Comparison of ENCODE assay signal across 30 cellular contexts in genomic region chr3:196175116-196175625, GRCh38. TPM values are rescaled to one million over a fixed set of nuclear protein-coding genes. Genes with fewer than 3 reads are reported as not detected.
"Had no signal": no experiment of that assay in that cellular context is flagged by ENCODE, and none has a peak within 500 bp of the region (broad histone marks: within the 10 kb centered on the region; RNA-seq: fewer than 3 reads in every experiment).

No MANE protein-coding gene starts in this region.

- DNase-seq: activated B cell treated with CpG ODN at 0.5 μM for 24 hours; activated CD8-positive, alpha-beta memory T cell treated with anti-CD3 and anti-CD28 coated beads, Interleukin-2, amount 50 U/mL, for 48 hours; activated CD8-positive, alpha-beta T cell treated with anti-CD3 and anti-CD28 coated beads for 36 hours; activated effector memory CD4-positive, alpha-beta T cell treated with Interleukin-2 at 50 U/mL for 16 hours; activated naive CD4-positive, alpha-beta T cell; activated T-cell treated with anti-CD3 and anti-CD28 coated beads, Interleukin-2, amount 50 U/mL, for 1 hour; body of pancreas; central memory CD4-positive, alpha-beta T cell; MG63; NCI-H1092 treated with DMSO at 0.1 percent for 48 hours; NCI-H1417 treated with DMSO at 0.1 percent for 48 hours; NCI-H1694; NCI-H2029 treated with DMSO at 0.1 percent for 48 hours; NCI-H510A treated with DMSO at 0.1 percent for 48 hours; NCI-H69; NK-92 treated with Interleukin-12 subunit alpha and Interleukin-12 subunit beta, amount 100 ng/mL, for 24 hours; OCI-M1; Peyer's patch; SHP77; T-cell; T-helper 2 cell; T1000 had no signal

- H3K27ac ChIP-seq: ascending aorta, body of pancreas, KMS-11, Peyer's patch, RWPE1 had no signal

- H3K27me3 ChIP-seq: ascending aorta, body of pancreas, MG63, Peyer's patch had no signal

- H3K4me1 ChIP-seq: ascending aorta had no signal

- H3K4me3 ChIP-seq: ascending aorta, body of pancreas, MG63, Peyer's patch had no signal

- FAIRE-seq: bronchial epithelial cell, TTC549 had no signal

- H3K9me3 ChIP-seq: ascending aorta, body of pancreas, MG63, Peyer's patch had no signal

- H3K36me3 Mint-ChIP-seq: activated naive CD4-positive, alpha-beta T cell treated with anti-CD3 and anti-CD28 coated beads, Interleukin-2, amount 50 U/mL, for 24 hours; T-cell had no signal

- H3K4me2 ChIP-seq: KMS-11 had no signal

- H3K9ac ChIP-seq: KMS-11 had no signal

- H3K9me3 Mint-ChIP-seq: activated naive CD4-positive, alpha-beta T cell treated with anti-CD3 and anti-CD28 coated beads, Interleukin-2, amount 50 U/mL, for 24 hours; activated T-helper 1 cell treated with anti-CD3 and anti-CD28 coated beads, Interleukin-12 subunit alpha, Interleukin-12 subunit beta, Interleukin-2, Interleukin-4 antibody, amounts not matched to agents 30 ng/mL and 10 ng/mL and 1 ng/mL, durations not matched to agents 14 hours and 24 hours and 36 hours had no signal

- ATAC-seq: activated CD8-positive, alpha-beta T cell treated with anti-CD3 and anti-CD28 coated beads for 36 hours; body of pancreas; T-cell had no signal

- H3K36me3 ChIP-seq: ascending aorta, MG63, Peyer's patch had no signal

- H3K4me3 Mint-ChIP-seq: activated B cell treated with CpG ODN at 0.5 μM for 24 hours; activated CD8-positive, alpha-beta T cell treated with anti-CD3 and anti-CD28 coated beads for 36 hours; activated naive CD4-positive, alpha-beta T cell treated with anti-CD3 and anti-CD28 coated beads, Interleukin-2, amount 50 U/mL, for 24 hours; activated T-helper 1 cell treated with anti-CD3 and anti-CD28 coated beads, Interleukin-12 subunit alpha, Interleukin-12 subunit beta, Interleukin-2, Interleukin-4 antibody, amounts not matched to agents 30 ng/mL and 10 ng/mL and 1 ng/mL, durations not matched to agents 14 hours and 24 hours and 36 hours; T-cell had no signal

- H3K27ac Mint-ChIP-seq: activated B cell treated with CpG ODN at 0.5 μM for 24 hours; activated CD8-positive, alpha-beta T cell treated with anti-CD3 and anti-CD28 coated beads for 36 hours; activated naive CD4-positive, alpha-beta T cell treated with anti-CD3 and anti-CD28 coated beads, Interleukin-2, amount 50 U/mL, for 24 hours; activated T-helper 1 cell treated with anti-CD3 and anti-CD28 coated beads, Interleukin-12 subunit alpha, Interleukin-12 subunit beta, Interleukin-2, Interleukin-4 antibody, amounts not matched to agents 30 ng/mL and 10 ng/mL and 1 ng/mL, durations not matched to agents 14 hours and 24 hours and 36 hours; T-cell had no signal

- H3K27me3 Mint-ChIP-seq: activated B cell treated with CpG ODN at 0.5 μM for 24 hours; activated CD8-positive, alpha-beta T cell treated with anti-CD3 and anti-CD28 coated beads for 36 hours; activated naive CD4-positive, alpha-beta T cell treated with anti-CD3 and anti-CD28 coated beads, Interleukin-2, amount 50 U/mL, for 24 hours; T-cell had no signal

RNA-seq across cellular contexts. Expression of gene ZDHHC19, which starts 36.0 kb away (rescaled TPM):
- total RNA-seq: activated CD8-positive, alpha-beta T cell treated with anti-CD3 and anti-CD28 coated beads for 36 hours; ascending aorta; body of pancreas; bronchial epithelial cell; Peyer's patch had no signal

RNA-seq across cellular contexts. Expression of gene SLC51A, which starts 41.2 kb away (rescaled TPM):
- total RNA-seq: activated B cell treated with CpG ODN at 0.5 μM for 24 hours; activated CD8-positive, alpha-beta T cell treated with anti-CD3 and anti-CD28 coated beads for 36 hours; activated T-helper 1 cell treated with anti-CD3 and anti-CD28 coated beads, Interleukin-12 subunit alpha, Interleukin-12 subunit beta, Interleukin-2, Interleukin-4 antibody, amounts not matched to agents 30 ng/mL and 10 ng/mL and 1 ng/mL, durations not matched to agents 14 hours and 24 hours and 36 hours; ascending aorta; bronchial epithelial cell; SK-MEL-5; T-cell had no signal
